In genomic region chr6:83872386-83873118, GRCh38 we compare ENCODE assay signal across 21 cellular contexts. TPM values are rescaled to one million over a fixed set of nuclear protein-coding genes. Genes with fewer than 3 reads are reported as not detected.
DNase-seq lines count a peak whose midpoint lies in the region; ATAC-seq and TF ChIP-seq lines count a peak whose summit lies in the region.
"Had no signal": no experiment of that assay in that cellular context is flagged by ENCODE, and none has a peak within 500 bp of the region (broad histone marks: within the 10 kb centered on the region; RNA-seq: fewer than 3 reads in every experiment).

No MANE protein-coding gene starts in this region.

- ATAC-seq in sciatic nerve: no peak
- ATAC-seq: activated naive CD8-positive, alpha-beta T cell treated with anti-CD3 and anti-CD28 coated beads, Interleukin-2, amount 50 U/mL, for 24 hours; left ventricle myocardium superior had no signal

- H3K9me3 ChIP-seq in HEK293 (ENCODE audit: control insufficient read depth, insufficient read depth, low read depth, low read length): no peaks in the 10 kb centered on the region
- H3K9me3 ChIP-seq: esophagus muscularis mucosa had no signal

- no peak overlapping the region for H3K4me3 ChIP-seq in HEK293 (ENCODE audit: low read depth, low read length)
- no peak overlapping the region for H3K4me3 ChIP-seq in coronary artery
- H3K4me3 ChIP-seq: esophagus muscularis mucosa, spleen had no signal

- intact Hi-C loops in sciatic nerve (cut with DNase I): no loop called here

- CTCF ChIA-PET in HEK293 (lab: Yijun Ruan, JAX): interaction anchor here (1.4 kb wide), 1 partner anchor 13 kb away, joined by 5 read pairs; the partner anchor contains the start of gene CYB5R4

- H3K27ac ChIP-seq in HEK293 (ENCODE audit: extremely low read depth, low read depth, low read length) (no peak overlapping the region), angular gyrus (ENCODE audit: low read depth, low read length) (peak overlapping the region; percentile 32), coronary artery (no peak overlapping the region)
- H3K27ac ChIP-seq: esophagus muscularis mucosa had no signal

- TF ChIP-seq CTCF in HEK293 (tag by site-specific recombination; IDR thresholded peaks at IDR 0.05) (no peak), GM10266 (IDR thresholded peaks at IDR 0.05; ENCODE audit: control insufficient read depth, insufficient read depth, low read depth, missing control alignments) (no peak), coronary artery (IDR thresholded peaks at IDR 0.05) (no peak)

- no peaks in the 10 kb centered on the region for H3K4me1 ChIP-seq in HEK293 (ENCODE audit: control insufficient read depth, insufficient read depth, low read length)

- POLR2A ChIA-PET in HEK293 (lab: Yijun Ruan, JAX): interaction anchor here (0.7 kb wide), 1 partner anchor 643 kb away, joined by 3 read pairs; no protein-coding TSS in a partner anchor

- DNase-seq in Ammon's horn (ENCODE audit: low spot score) (peak; percentile 68), hippocampal formation (lab: John Stamatoyannopoulos, UW) (peak; percentile 11 to 68), sciatic nerve (ENCODE audit: low spot score) (no peak), GM10266 (ENCODE audit: extremely low spot score) (no peak), coronary artery (ENCODE audit: low spot score) (no peak), RKO (ENCODE audit: low spot score) (no peak)
- DNase-seq: activated naive CD8-positive, alpha-beta T cell treated with anti-CD3 and anti-CD28 coated beads, Interleukin-2, amount 50 U/mL, for 24 hours; CD4-positive, alpha-beta T cell; DMS79 treated with DMSO at 0.1 percent for 48 hours; effector CD8-positive, alpha-beta T cell; glutamatergic neuron; Kasumi-1; left ventricle myocardium superior; NCI-H1417; NCI-H2227 treated with DMSO at 0.1 percent for 48 hours; spleen had no signal

- peaks cover 0 to 5% of the 10 kb centered on the region in 2 experiments; a peak in 2 of 3 replicates for H3K36me3 ChIP-seq in HEK293 (ENCODE audit: control insufficient read depth in 2 of 2, insufficient read depth in 1 of 2, low read length in 2 of 2)

TF ChIP-seq in HEK293, 187 proteins besides CTCF, POLR2A, EP300 and RAD21:
- TF ChIP-seq ZBTB17 (tag by site-specific recombination; IDR thresholded peaks at IDR 0.05): peak; percentile 47; the same call in 1 of the 2 replicates
- TF ChIP-seq ZNF670 (tag by site-specific recombination; IDR thresholded peaks at IDR 0.05; ENCODE audit: low read depth): no peak
- TF ChIP-seq ZNF155 (tag by site-specific recombination; IDR thresholded peaks at IDR 0.05): no peak
- TF ChIP-seq ZNF747 (tag by site-specific recombination; IDR thresholded peaks at IDR 0.05): no peak
- no peak for TF ChIP-seq GLI4 (tag by site-specific recombination; IDR thresholded peaks at IDR 0.05)
- TF ChIP-seq OVOL3 (tag by site-specific recombination; IDR thresholded peaks at IDR 0.05): no peak

RNA-seq across cellular contexts. Expression of gene CYB5R4, which starts 13.1 kb away (rescaled TPM):
- 18.1 TPM for total RNA-seq in sciatic nerve

RNA-seq across cellular contexts. Expression of gene RIPPLY2, which starts 19.4 kb away (rescaled TPM):
- 0.80 TPM for total RNA-seq in sciatic nerve
- total RNA-seq: cardiac septum; CD4-positive, alpha-beta T cell; esophagus muscularis mucosa; left ventricle myocardium superior; renal cortical epithelial cell; spleen had no signal

Comparison
In these comparisons a context has a peak if more than half of its experiments do, and no peak if none do; other contexts are left out.
1. DNase-seq: peak in Ammon's horn (single experiment) and hippocampal formation (2 of 2); none in sciatic nerve (single experiment), GM10266 (single experiment), coronary artery (single experiment) and RKO (single experiment).